Comparison of ENCODE assay signal across 7 cellular contexts in the genomic region with DNA sequence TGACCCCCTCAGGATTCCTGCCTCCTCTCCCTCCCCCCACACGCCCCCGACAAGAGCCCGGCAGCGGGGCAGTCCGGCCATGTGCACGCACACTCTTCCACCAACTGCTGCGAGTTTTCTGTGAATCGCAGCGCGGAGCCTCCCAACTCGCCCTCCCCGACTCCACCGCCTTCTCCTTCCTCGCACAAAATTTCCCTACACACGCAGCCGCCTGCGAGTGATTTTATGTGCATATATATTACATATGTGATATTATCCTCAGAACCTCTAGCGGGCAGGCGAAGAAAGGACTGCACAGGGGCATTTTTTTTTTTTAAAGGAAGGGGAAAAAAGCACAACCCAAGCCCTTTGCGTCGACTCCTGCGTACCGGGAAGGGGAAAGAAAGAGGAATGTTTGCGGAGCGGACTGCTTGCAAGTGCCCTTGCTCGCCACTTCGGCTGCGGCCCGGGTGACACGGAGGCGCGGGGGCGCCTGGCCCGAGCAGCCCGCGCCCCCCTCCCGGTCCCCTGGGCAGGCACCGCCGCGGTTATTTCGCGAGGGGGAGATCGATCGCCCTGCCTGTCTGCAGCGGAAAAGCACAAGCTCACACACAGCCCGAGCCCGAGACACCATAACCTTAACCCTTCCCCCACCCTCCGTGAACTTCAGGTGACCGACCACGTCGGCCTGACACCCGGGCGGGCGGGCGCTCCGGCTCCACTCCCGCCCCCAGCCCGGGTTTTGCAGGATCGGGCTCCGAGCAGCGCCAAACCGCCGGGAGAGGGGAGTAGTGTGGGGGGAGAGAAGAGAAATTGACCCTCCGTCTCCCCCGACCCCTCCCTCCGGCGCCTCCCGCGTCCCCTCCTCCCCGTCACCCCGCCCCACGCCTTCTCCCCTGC. TPM values are rescaled to one million over a fixed set of nuclear protein-coding genes. Genes with fewer than 3 reads are reported as not detected.
DNase-seq lines count a peak whose midpoint lies in the region; FAIRE-seq and TF ChIP-seq lines count a peak whose summit lies in the region.

No MANE protein-coding gene starts in this region.

- WGBS in spleen, 5 donors, result 0 to 1% (median 0%) methylated on average over 47 to 72 of the region's 72 CpGs

- peak overlapping the region; percentile 90 to 99 (median 95) for H3K4me3 Mint-ChIP-seq in immature natural killer cell

- no peaks in the 10 kb centered on the region for H3K9me3 Mint-ChIP-seq in immature natural killer cell

- no peaks in the 10 kb centered on the region for H3K36me3 Mint-ChIP-seq in immature natural killer cell

- peak overlapping the region; percentile 95 to 99 for H3K27ac ChIP-seq in breast epithelium
- H3K27ac ChIP-seq in spleen, result peak overlapping the region; percentile 76 to 94 (median 89)

- TF ChIP-seq CTCF in HFF-Myc (IDR thresholded peaks at IDR 0.05; ENCODE audit: low read depth, low read length, missing control alignments) (no peak), breast epithelium (IDR thresholded peaks at IDR 0.05) (peak in 2 of 3 donors; percentile 20 to 47), spleen (IDR thresholded peaks at IDR 0.05 in 8 of 11, conservative IDR thresholded peaks at IDR 0.05 in 3 of 11) (peak in 9 of 11 experiments; percentile 13 to 50 (median 35))

- H3K36me3 ChIP-seq in breast epithelium (no peaks in the 10 kb centered on the region), spleen (no peaks in the 10 kb centered on the region)

- peak overlapping the region; percentile 63 to 98 (median 92) for H3K27ac Mint-ChIP-seq in immature natural killer cell

- H3K4me1 Mint-ChIP-seq in immature natural killer cell, result peaks cover 22 to 48% of the 10 kb centered on the region in 2 donors

- peak; percentile 62 for DNase-seq in GM12892 (ENCODE audit: insufficient read length)
- no peak for DNase-seq in HFF-Myc (ENCODE audit: extremely low read depth, low read depth)
- peak; percentile 74 for DNase-seq in NCI-H1092 (lab: John Stamatoyannopoulos, UW)
- DNase-seq in UCSD-AML1 (lab: John Stamatoyannopoulos, UW; ENCODE audit: unreplicated experiment), result peak; percentile 11
- DNase-seq in breast epithelium (ENCODE audit: low spot score in 2 of 2), result peak; percentile 57 to 76
- peak; percentile 75 to 79 (median 77) for DNase-seq in immature natural killer cell
- DNase-seq in spleen, result peak; percentile 92

- peak; percentile 51; the same call in 1 of the 2 replicates for TF ChIP-seq POLR2A in GM12892 (IDR thresholded peaks at IDR 0.05; ENCODE audit: low read depth, low read length)
- no peak for TF ChIP-seq POLR2A in breast epithelium (IDR thresholded peaks at IDR 0.05)
- TF ChIP-seq POLR2A in spleen (IDR thresholded peaks at IDR 0.05), result no peak

- peaks cover 21 to 29% (median 21%) of the 10 kb centered on the region in 3 donors for H3K27me3 Mint-ChIP-seq in immature natural killer cell (ENCODE audit: low read depth in 3 of 3)

- H3K9me3 ChIP-seq in breast epithelium (no peaks in the 10 kb centered on the region), spleen (no peaks in the 10 kb centered on the region)

- H3K4me3 ChIP-seq in HFF-Myc (replicated peaks; ENCODE audit: low read depth, low read length) (peak overlapping the region; percentile 78), breast epithelium (peak overlapping the region; percentile 80 to 97 (median 88)), spleen (peak overlapping the region; percentile 68 to 85 (median 78))

- FAIRE-seq in GM12892 (lab: Jason Lieb, UNC), result peak; percentile 89

- intact Hi-C loops in breast epithelium (cut with DNase I; ENCODE audit: low total_unique reads) (no loop called here), spleen (cut with DNase I; ENCODE audit: low total_unique reads) (no loop called here)

- H3K27me3 ChIP-seq in breast epithelium, result no peaks in the 10 kb centered on the region
- peaks cover 0 to 21% (median 0%) of the 10 kb centered on the region in 7 donors for H3K27me3 ChIP-seq in spleen (replicated peaks in 1 of 7)

- H3K4me1 ChIP-seq in breast epithelium, result no peaks in the 10 kb centered on the region
- peaks cover 4 to 49% (median 18%) of the 10 kb centered on the region in 6 donors for H3K4me1 ChIP-seq in spleen

RNA-seq across cellular contexts. Expression of a gene that starts 2.2 kb away (rescaled TPM):
- polyA plus RNA-seq in GM12892 (2012; ENCODE audit: missing spikeins), result 17.9 TPM
- total RNA-seq in breast epithelium (10 to 100 TPM; 18.6 to 21.1 (median 19.0) TPM), spleen (10 to 100 TPM; 15.9 to 31.6 (median 19.9) TPM)
- polyA plus RNA-seq in immature natural killer cell (1 to 10 TPM; 1.5 to 4.6 (median 1.7) TPM), spleen (1 to 10 TPM; 3.3 to 5.3 (median 4.6) TPM)
